In the genomic region with DNA sequence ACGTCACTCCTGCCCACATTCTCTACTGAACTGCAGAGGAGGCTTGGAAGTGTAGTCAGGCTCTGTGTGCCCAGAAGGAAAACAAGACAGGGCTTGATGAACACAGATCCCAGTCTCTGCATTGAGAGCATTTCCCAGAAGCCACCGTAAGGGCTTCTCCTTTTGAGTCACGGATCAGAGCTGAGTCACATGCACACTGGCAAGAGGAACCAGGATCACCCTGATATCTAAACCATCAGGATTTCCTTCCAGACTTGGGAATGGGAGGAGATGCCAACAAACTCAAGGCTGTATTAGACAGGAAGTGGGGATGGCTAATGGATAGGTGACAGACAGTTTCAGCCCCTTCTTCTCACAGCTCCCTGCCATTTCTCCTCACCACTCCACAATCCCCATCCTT, we compare ENCODE assay signal across 16 cellular contexts. TPM values are rescaled to one million over a fixed set of nuclear protein-coding genes. Genes with fewer than 3 reads are reported as not detected.
DNase-seq lines count a peak whose midpoint lies in the region; ATAC-seq, FAIRE-seq and TF ChIP-seq lines count a peak whose summit lies in the region.
"Had no signal": no experiment of that assay in that cellular context is flagged by ENCODE, and none has a peak within 500 bp of the region (broad histone marks: within the 10 kb centered on the region; RNA-seq: fewer than 3 reads in every experiment).

No MANE protein-coding gene starts in this region.

- H3K36me3 ChIP-seq in GM12878 (ENCODE audit: control insufficient read depth in 2 of 2, insufficient read depth in 2 of 2, low read length in 1 of 2) (no peaks in the 10 kb centered on the region), hepatocyte (replicated peaks; ENCODE audit: insufficient read depth, low read depth) (no peaks in the 10 kb centered on the region)
- H3K36me3 ChIP-seq: vagina had no signal

- 27% methylated on average over 3 of the region's 3 CpGs for WGBS in GM12878 (ENCODE audit: insufficient coverage, insufficient replicate concordance, low lambda C conversion rate, missing lambda C conversion rate)
- 75% methylated on average over 3 of the region's 3 CpGs for WGBS in hepatocyte (ENCODE audit: low lambda C conversion rate, missing lambda C conversion rate)

- in situ Hi-C loops in GM12878 (cut with MboI) = no loop called here

- TF ChIP-seq POLR2A in GM12878 (IDR thresholded peaks at IDR 0.05; ENCODE audit: low read depth, low read length) = no peak

- H3K27ac ChIP-seq in GM12878 (ENCODE audit: control insufficient read depth, insufficient read depth) (no peak overlapping the region), hepatocyte (no peak overlapping the region)
- H3K27ac ChIP-seq: vagina had no signal

- BruUV-seq in GM12878 (replicated peaks; lab: Mats Ljungman, UMichigan) = no TSS peak

- SMC1A ChIA-PET in GM12878 (lab: Charles Lee; ENCODE audit: uncharacterized antibody, unreplicated experiment) = no interaction called here

- intact Hi-C loops in GM12878 (cut with micrococcal nuclease; ENCODE audit: unreplicated experiment) = no loop called here

- H4K20me1 ChIP-seq in GM12878 (ENCODE audit: control insufficient read depth, insufficient read depth) (no peaks in the 10 kb centered on the region), hepatocyte (ENCODE audit: insufficient read depth, poor library complexity, severe bottlenecking) (no peaks in the 10 kb centered on the region)

- TF ChIP-seq RAD21 in GM12878 (IDR thresholded peaks at IDR 0.05; ENCODE audit: insufficient read depth, low read depth, low read length) = no peak

- H3K4me1 Mint-ChIP-seq in progenitor cell of endocrine pancreas (ENCODE audit: low read depth) = peaks cover 7% of the 10 kb centered on the region
- H3K4me1 Mint-ChIP-seq: immature natural killer cell had no signal

- H3K9me2 ChIP-seq in hepatocyte (replicated peaks; ENCODE audit: insufficient read depth) = no peaks in the 10 kb centered on the region

- RAD21 ChIA-PET in GM12878 (lab: Charles Lee; ENCODE audit: unreplicated experiment) = interaction anchor here (0.5 kb wide), 1 partner anchor 114 kb away, joined by 3 read pairs; no protein-coding TSS in a partner anchor

- TF ChIP-seq CTCF in AG10803 (conservative IDR thresholded peaks at IDR 0.05; ENCODE audit: low read length) (no peak), GM12878 (IDR thresholded peaks at IDR 0.05 in 2 of 3, conservative IDR thresholded peaks at IDR 0.05 in 1 of 3; ENCODE audit: control insufficient read depth in 2 of 3, extremely low read depth in 1 of 3, insufficient read depth in 1 of 3, low read depth in 3 of 3, low read length in 3 of 3) (no peak), hepatocyte (IDR thresholded peaks at IDR 0.05; ENCODE audit: poor library complexity) (no peak), GM10266 (IDR thresholded peaks at IDR 0.05; ENCODE audit: control insufficient read depth, insufficient read depth, low read depth, missing control alignments) (no peak), progenitor cell of endocrine pancreas (IDR thresholded peaks at IDR 0.05; ENCODE audit: unreplicated experiment) (no peak)

- H3K4me3 ChIP-seq in AG10803 (ENCODE audit: low read length) (no peak overlapping the region), GM12878 (no peak overlapping the region), hepatocyte (no peak overlapping the region)
- H3K4me3 ChIP-seq: vagina had no signal

- DNase-seq in AG10803 (ENCODE audit: low read depth) (peak; percentile 55), LHCN-M2 (ENCODE audit: low read depth) (peak; percentile 71), GM12878 (ENCODE audit: low read depth, low spot score) (no peak), hepatocyte (ENCODE audit: low spot score) (peak; percentile 34), GM10266 (ENCODE audit: extremely low spot score) (no peak), frontal cortex (ENCODE audit: low spot score in 2 of 2) (no peak), progenitor cell of endocrine pancreas (ENCODE audit: low spot score, unreplicated experiment) (no peak)
- DNase-seq: immature natural killer cell; KBM-7; NCI-H2107; OCI-M1; stimulated activated CD4-positive, alpha-beta T cell treated with anti-CD3 and anti-CD28 coated beads, Interleukin-12 subunit alpha, Interleukin-12 subunit beta, amount 100 ng/mL, for 4 hours had no signal

- H3K4me3 Mint-ChIP-seq in progenitor cell of endocrine pancreas (ENCODE audit: low read depth) = no peak overlapping the region
- H3K4me3 Mint-ChIP-seq: immature natural killer cell; T-helper 2 cell treated with Interferon-gamma antibody and Interleukin-4, amounts not matched to agents 5 μg/mL and 100 μg/mL, for 36 hours had no signal

- H3K9me3 Mint-ChIP-seq in progenitor cell of endocrine pancreas (ENCODE audit: low read depth) = no peaks in the 10 kb centered on the region
- H3K9me3 Mint-ChIP-seq: T-helper 2 cell treated with Interferon-gamma antibody and Interleukin-4, amounts not matched to agents 5 μg/mL and 100 μg/mL, for 36 hours had no signal

- H3K4me1 ChIP-seq in GM12878 (ENCODE audit: control insufficient read depth, insufficient read depth, low read length) (peaks cover 3% of the 10 kb centered on the region; the same call in 1 of the 2 replicates), hepatocyte (ENCODE audit: insufficient read depth) (peaks cover 21% of the 10 kb centered on the region)
- H3K4me1 ChIP-seq: vagina had no signal

- no peak for TF ChIP-seq EP300 in GM12878 (IDR thresholded peaks at IDR 0.05; ENCODE audit: borderline replicate concordance in 1 of 2, control insufficient read depth in 1 of 2, low read depth in 2 of 2, low read length in 2 of 2)

- peaks cover 3% of the 10 kb centered on the region for H3K27me3 Mint-ChIP-seq in progenitor cell of endocrine pancreas

- ATAC-seq in GM12878 = no peak
- no peak for ATAC-seq in GM21526 (IDR thresholded peaks at IDR 0.05; ENCODE audit: low FRiP score, unreplicated experiment)

- no peak for FAIRE-seq in GM12878 (lab: Jason Lieb, UNC)
- no peak for FAIRE-seq in frontal cortex (lab: Jason Lieb, UNC)

- H3K79me2 ChIP-seq in GM12878 (ENCODE audit: control insufficient read depth, insufficient read depth, low read length) (no peaks in the 10 kb centered on the region), hepatocyte (no peaks in the 10 kb centered on the region)

- H2AFZ ChIP-seq in GM12878 (ENCODE audit: control insufficient read depth, low read depth, low read length) (no peak overlapping the region), hepatocyte (no peak overlapping the region)

- H3K36me3 Mint-ChIP-seq in progenitor cell of endocrine pancreas (ENCODE audit: insufficient read depth) = no peaks in the 10 kb centered on the region

- no peaks in the 10 kb centered on the region; the same call in 2 of the 3 replicates for H3K9me3 ChIP-seq in GM12878 (replicated peaks; ENCODE audit: control insufficient read depth, insufficient read depth, low read length)
- H3K9me3 ChIP-seq in hepatocyte (ENCODE audit: low read depth) = no peaks in the 10 kb centered on the region
- H3K9me3 ChIP-seq: vagina had no signal

- H3K9ac ChIP-seq in GM12878 (ENCODE audit: control insufficient read depth, insufficient read depth, low read length) = no peak overlapping the region

- POLR2A ChIA-PET in GM12878 (lab: Charles Lee) = no interaction called here

- H3K27me3 ChIP-seq in GM12878 (replicated peaks in 1 of 2; ENCODE audit: control insufficient read depth in 2 of 2, insufficient read depth in 2 of 2, low read length in 1 of 2) = no peaks in the 10 kb centered on the region
- H3K27me3 ChIP-seq in hepatocyte = no peaks in the 10 kb centered on the region
- H3K27me3 ChIP-seq: vagina had no signal

- no peak overlapping the region for H3K27ac Mint-ChIP-seq in progenitor cell of endocrine pancreas
- H3K27ac Mint-ChIP-seq: immature natural killer cell; T-helper 2 cell treated with Interferon-gamma antibody and Interleukin-4, amounts not matched to agents 5 μg/mL and 100 μg/mL, for 36 hours had no signal

- H3K4me2 ChIP-seq in GM12878 (ENCODE audit: control insufficient read depth, insufficient read depth) (no peak overlapping the region), hepatocyte (no peak overlapping the region)

- CTCF ChIA-PET in GM12878 (lab: Yijun Ruan, JAX) = interaction anchor here (1.0 to 1.3 kb wide), 2 partner anchors 15 to 17 kb away, joined by 4 read pairs; no protein-coding TSS in a partner anchor

RNA-seq across cellular contexts. Expression of gene FBXO17, which starts 17.7 kb away (rescaled TPM):
- 26.3 and 31.2 TPM in 2 replicates for total RNA-seq in LHCN-M2 (2014; rRNA removed)
- 26.8 TPM for polyA plus RNA-seq in LHCN-M2 (2012)
- 4.4 and 5.4 TPM in 2 replicates for total RNA-seq in GM12878 (2013; cell fraction: nucleolus; rRNA removed)
- total RNA-seq in GM12878 (2014; rRNA removed) = 7.2 and 10.6 TPM in 2 replicates
- 5.5 and 5.6 TPM in 2 replicates for total RNA-seq in GM12878 (2014; rRNA removed; fragmentation: Illumina TruSeq; extraction: Trizol)
- 8.7 and 11.1 TPM in 2 replicates for total RNA-seq in GM12878 (2021)
- 0.30 TPM for polyA plus RNA-seq in GM12878 (2011; ENCODE audit: low read depth)
- 6.5 and 7.2 TPM in 2 replicates for polyA plus RNA-seq in GM12878 (2011; rRNA removed)
- polyA plus RNA-seq in GM12878 (2011; cell fraction: cytosol; rRNA removed) = 8.3 and 9.4 TPM in 2 replicates
- 13.6 and 17.8 TPM in 2 replicates for polyA plus RNA-seq in GM12878 (2011; cell fraction: nucleus; rRNA removed)
- polyA plus RNA-seq in GM12878 (2012) = 0.55 and 0.63 TPM in 2 replicates
- 5.1 and 6.0 TPM in 2 replicates for polyA plus RNA-seq in GM12878 (2014; fragmentation: Illumina TruSeq; extraction: Trizol)
- polyA plus RNA-seq in GM12878 (2014; fragmentation: Nextera tagmentation; extraction: Ambion mirVana) = 1 to 10 TPM; 2.2 to 2.4 TPM
- polyA plus RNA-seq in GM12878 (2014; rRNA removed) = 8.9 and 11.6 TPM in 2 replicates
- polyA plus RNA-seq in GM12878 (2016; fragmentation: Nextera tagmentation; extraction: Ambion mirVana) = 1 to 10 TPM; 3.6 to 4.0 TPM
- 3.0 and 5.8 TPM in 2 replicates for polyA minus RNA-seq in GM12878 (2011; rRNA and poly(A)+ RNA removed)
- polyA minus RNA-seq in GM12878 (2011; cell fraction: cytosol; rRNA and poly(A)+ RNA removed) = 2.7 and 3.2 TPM in 2 replicates
- polyA minus RNA-seq in GM12878 (2011; cell fraction: nucleus; rRNA and poly(A)+ RNA removed) = 2.1 and 5.2 TPM in 2 replicates
- total RNA-seq in hepatocyte = 41.9 and 48.4 TPM in 2 replicates
- polyA plus RNA-seq in hepatocyte = 49.4 and 59.9 TPM in 2 replicates
- 4.5 TPM for total RNA-seq in frontal cortex
- total RNA-seq in progenitor cell of endocrine pancreas = 24.1 and 27.1 TPM in 2 replicates
- polyA plus RNA-seq: immature natural killer cell, neural cell had no signal

RNA-seq across cellular contexts. Expression of gene FBXO27, which starts 39.1 kb away (rescaled TPM):
- total RNA-seq in LHCN-M2 (2014; rRNA removed) (4.4 and 14.0 TPM in 2 replicates), GM12878 (2014; rRNA removed) (5.8 and 6.7 TPM in 2 replicates), GM12878 (2014; rRNA removed; fragmentation: Illumina TruSeq; extraction: Trizol) (9.5 and 12.2 TPM in 2 replicates), GM12878 (2021) (10.7 and 10.8 TPM in 2 replicates), hepatocyte (6.7 and 15.2 TPM in 2 replicates), frontal cortex (8.6 TPM), progenitor cell of endocrine pancreas (10.3 and 14.6 TPM in 2 replicates)
- polyA plus RNA-seq in LHCN-M2 (2012) = 7.2 TPM
- 3.4 and 5.7 TPM in 2 replicates for total RNA-seq in GM12878 (2013; cell fraction: nucleolus; rRNA removed)
- 0.41 TPM for polyA plus RNA-seq in GM12878 (2011; ENCODE audit: low read depth)
- polyA plus RNA-seq in GM12878 (2011; rRNA removed) (6.7 and 6.9 TPM in 2 replicates), GM12878 (2014; fragmentation: Illumina TruSeq; extraction: Trizol) (9.0 and 11.3 TPM in 2 replicates), GM12878 (2014; fragmentation: Nextera tagmentation; extraction: Ambion mirVana) (1 to 10 TPM; 3.1 to 3.4 TPM), GM12878 (2014; rRNA removed) (13.3 and 15.4 TPM in 2 replicates), GM12878 (2016; fragmentation: Nextera tagmentation; extraction: Ambion mirVana) (1 to 10 TPM; 5.8 to 7.3 TPM), hepatocyte (10.3 and 11.0 TPM in 2 replicates)
- polyA plus RNA-seq in GM12878 (2011; cell fraction: cytosol; rRNA removed) = 9.5 and 12.5 TPM in 2 replicates
- polyA plus RNA-seq in GM12878 (2011; cell fraction: nucleus; rRNA removed) = 6.7 and 7.1 TPM in 2 replicates
- polyA plus RNA-seq in GM12878 (2012) = 1.2 and 1.6 TPM in 2 replicates
- polyA minus RNA-seq in GM12878 (2011; rRNA and poly(A)+ RNA removed) = 8.7 and 15.4 TPM in 2 replicates
- 0.80 and 1.6 TPM in 2 replicates for polyA minus RNA-seq in GM12878 (2011; cell fraction: cytosol; rRNA and poly(A)+ RNA removed)
- 1.8 and 6.4 TPM in 2 replicates for polyA minus RNA-seq in GM12878 (2011; cell fraction: nucleus; rRNA and poly(A)+ RNA removed)

Comparison
In these comparisons a context has a peak if more than half of its experiments do, and no peak if none do; other contexts are left out.
1. DNase-seq: peak in AG10803 (single experiment), LHCN-M2 (single experiment) and hepatocyte (single experiment); none in GM12878 (single experiment), GM10266 (single experiment), frontal cortex (0 of 2) and progenitor cell of endocrine pancreas (single experiment).